ENCODE assay signal across 8 cellular contexts in the genomic region with DNA sequence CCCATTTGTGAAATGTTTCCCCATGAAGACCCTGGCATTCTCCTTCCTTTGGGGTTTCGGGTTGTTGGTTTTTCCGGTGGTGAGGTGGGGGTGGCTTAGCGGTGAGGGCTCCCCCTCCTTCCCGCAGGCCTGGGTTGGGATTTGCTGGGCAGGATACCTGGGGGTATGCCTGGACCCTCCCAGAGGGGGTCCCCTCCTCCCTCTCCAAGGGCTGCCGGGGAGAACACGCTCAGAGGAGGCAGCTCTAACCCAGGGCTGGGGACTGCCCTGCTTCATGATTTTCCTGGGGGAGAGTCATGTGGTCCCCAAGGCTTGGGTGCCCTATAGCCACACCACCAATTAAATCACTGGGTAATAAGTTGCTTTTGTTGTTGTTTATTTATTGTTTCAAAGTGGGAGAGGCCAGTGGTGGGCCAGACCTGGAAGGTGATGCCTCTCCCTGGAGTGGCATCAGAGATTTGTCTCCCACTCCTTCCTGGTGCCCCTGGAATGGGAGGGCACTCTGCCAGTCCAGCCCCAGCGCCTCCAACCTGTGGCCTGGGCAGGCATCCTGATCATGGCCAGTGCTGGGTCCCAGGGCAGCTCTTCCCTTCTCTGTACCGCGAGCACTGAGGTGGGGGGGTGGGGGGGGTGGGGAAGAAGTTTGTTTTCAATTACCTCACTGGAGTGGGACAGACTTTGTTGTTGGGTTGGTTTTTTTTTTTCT. TPM values are rescaled to one million over a fixed set of nuclear protein-coding genes. Genes with fewer than 3 reads are reported as not detected.
A peak's percentile ranks its signal among the peaks of the same experiment; 100 is the strongest.
DNase-seq lines count a peak whose midpoint lies in the region; ATAC-seq and TF ChIP-seq lines count a peak whose summit lies in the region.

No MANE protein-coding gene starts in this region.

- DNase-seq in activated naive CD4-positive, alpha-beta T cell treated with anti-CD3 and anti-CD28 coated beads, Interleukin-2, amount 50 U/mL, for 16 hours, result no peak
- DNase-seq in adipocyte (ENCODE audit: low read depth), result peak; percentile 37
- DNase-seq in right lobe of liver, result peak in 1 of 3 donors; percentile 52
- no peak for DNase-seq in type B pancreatic cell (ENCODE audit: extremely low spot score, unreplicated experiment)
- DNase-seq in WERI-Rb-1, result no peak
- DNase-seq in SW 1271 (lab: John Stamatoyannopoulos, UW), result no peak
- DNase-seq in DMS79 (lab: John Stamatoyannopoulos, UW), result no peak

- no peak for TF ChIP-seq POLR2A in right lobe of liver (IDR thresholded peaks at IDR 0.05)

- no peaks in the 10 kb centered on the region for H3K27me3 ChIP-seq in adipocyte (replicated peaks; ENCODE audit: control insufficient read depth, insufficient read depth, low read length)
- no peaks in the 10 kb centered on the region for H3K27me3 ChIP-seq in right lobe of liver
- H3K27me3 ChIP-seq in WERI-Rb-1 (ENCODE audit: insufficient read depth, low read depth, severe bottlenecking), result no peaks in the 10 kb centered on the region

- no peaks in the 10 kb centered on the region for H3K36me3 Mint-ChIP-seq in activated naive CD4-positive, alpha-beta T cell treated with anti-CD3 and anti-CD28 coated beads, Interleukin-2, amount 50 U/mL, for 24 hours
- no peaks in the 10 kb centered on the region for H3K36me3 Mint-ChIP-seq in type B pancreatic cell

- ATAC-seq in right lobe of liver, result peak in 1 of 4 donors; percentile 1

- WGBS in right lobe of liver (ENCODE audit: insufficient coverage, low coverage, low lambda C conversion rate, missing lambda C conversion rate), result 26% methylated on average over 4 of the region's 9 CpGs

- peak overlapping the region; percentile 92 for H3K9ac ChIP-seq in adipocyte (ENCODE audit: low read length)

- H3K9me3 Mint-ChIP-seq in activated naive CD4-positive, alpha-beta T cell treated with anti-CD3 and anti-CD28 coated beads, Interleukin-2, amount 50 U/mL, for 24 hours, result no peaks in the 10 kb centered on the region
- H3K9me3 Mint-ChIP-seq in type B pancreatic cell, result no peaks in the 10 kb centered on the region

- H3K4me3 ChIP-seq in adipocyte (ENCODE audit: low read length) (peak overlapping the region; percentile 80), right lobe of liver (peak overlapping the region in 2 of 3 donors; percentile 57 to 68), WERI-Rb-1 (ENCODE audit: low read depth, low read length) (no peak overlapping the region)

- peaks cover 25% of the 10 kb centered on the region for H3K4me1 Mint-ChIP-seq in activated naive CD4-positive, alpha-beta T cell treated with anti-CD3 and anti-CD28 coated beads, Interleukin-2, amount 50 U/mL, for 24 hours
- peaks cover 39% of the 10 kb centered on the region for H3K4me1 Mint-ChIP-seq in type B pancreatic cell (ENCODE audit: unreplicated experiment)

- H3K9me3 ChIP-seq in adipocyte (ENCODE audit: control insufficient read depth, low read length) (no peaks in the 10 kb centered on the region), right lobe of liver (no peaks in the 10 kb centered on the region), WERI-Rb-1 (ENCODE audit: severe bottlenecking) (no peaks in the 10 kb centered on the region)

- H3K36me3 ChIP-seq in adipocyte (ENCODE audit: control insufficient read depth, insufficient read depth, low read length, severe bottlenecking) (no peaks in the 10 kb centered on the region), right lobe of liver (no peaks in the 10 kb centered on the region), WERI-Rb-1 (no peaks in the 10 kb centered on the region)

- H3K27ac ChIP-seq in right lobe of liver (peak overlapping the region in 2 of 3 donors; percentile 72 to 84), WERI-Rb-1 (no peak overlapping the region)

- peak overlapping the region; percentile 88 for H3K4me3 Mint-ChIP-seq in activated naive CD4-positive, alpha-beta T cell treated with anti-CD3 and anti-CD28 coated beads, Interleukin-2, amount 50 U/mL, for 24 hours
- peak overlapping the region; percentile 94 for H3K4me3 Mint-ChIP-seq in type B pancreatic cell

- H3K4me1 ChIP-seq in adipocyte (ENCODE audit: control insufficient read depth, insufficient read depth, low read length) (peaks cover 44% of the 10 kb centered on the region), right lobe of liver (peaks cover 0 to 17% (median 6%) of the 10 kb centered on the region in 4 donors)

- H3K27ac Mint-ChIP-seq in activated naive CD4-positive, alpha-beta T cell treated with anti-CD3 and anti-CD28 coated beads, Interleukin-2, amount 50 U/mL, for 24 hours, result no peak overlapping the region
- peak overlapping the region; percentile 96 for H3K27ac Mint-ChIP-seq in type B pancreatic cell

- no peak for TF ChIP-seq CTCF in right lobe of liver (IDR thresholded peaks at IDR 0.05)
- TF ChIP-seq CTCF in type B pancreatic cell (conservative IDR thresholded peaks at IDR 0.05), result no peak
- no peak for TF ChIP-seq CTCF in WERI-Rb-1 (IDR thresholded peaks at IDR 0.05; ENCODE audit: low read depth, low read length)

- intact Hi-C loops in right lobe of liver (cut with DNase I), result no loop called here

- H3K27me3 Mint-ChIP-seq in activated naive CD4-positive, alpha-beta T cell treated with anti-CD3 and anti-CD28 coated beads, Interleukin-2, amount 50 U/mL, for 24 hours, result peaks cover 4% of the 10 kb centered on the region
- H3K27me3 Mint-ChIP-seq in type B pancreatic cell, result peaks cover 33% of the 10 kb centered on the region

RNA-seq across cellular contexts. Expression of a gene that starts 1.3 kb away (rescaled TPM):
- total RNA-seq in right lobe of liver, result 1 to 10 TPM in 3 of 6 experiments, under 1 TPM in 3; 0.44 to 3.8 (median 1.3) TPM
- total RNA-seq in type B pancreatic cell (ENCODE audit: low replicate concordance), result 3.2 and 6.7 TPM in 2 replicates

RNA-seq across cellular contexts. Expression of a gene that starts 17.1 kb away (rescaled TPM):
- total RNA-seq in right lobe of liver (10 to 100 TPM in 2 of 6 experiments, 1 to 10 TPM in 4; 5.3 to 13.2 (median 6.2) TPM), type B pancreatic cell (ENCODE audit: low replicate concordance) (29.5 and 41.2 TPM in 2 replicates)

RNA-seq across cellular contexts. Expression of a gene that starts 21.4 kb away (rescaled TPM):
- 100 to 1,000 TPM in 2 of 6 experiments, 10 to 100 TPM in 4; 70.5 to 216 (median 97.9) TPM for total RNA-seq in right lobe of liver
- 15.0 and 29.4 TPM in 2 replicates for total RNA-seq in type B pancreatic cell (ENCODE audit: low replicate concordance)

RNA-seq across cellular contexts. Expression of a gene that starts 26.9 kb away (rescaled TPM):
- total RNA-seq in right lobe of liver, result 100 to 1,000 TPM in 2 of 6 experiments, 10 to 100 TPM in 4; 64.2 to 102 (median 71.1) TPM
- 137 TPM in 2 replicates for total RNA-seq in type B pancreatic cell (ENCODE audit: low replicate concordance)

RNA-seq across cellular contexts. Expression of a gene that starts 29.2 kb away (rescaled TPM):
- total RNA-seq in right lobe of liver (1 to 10 TPM in 5 of 6 experiments, under 1 TPM in 1; 0.73 to 2.7 (median 1.9) TPM), type B pancreatic cell (ENCODE audit: low replicate concordance) (0.87 TPM in 1 of 2 replicates, not detected in the other)
